ENCODE assay signal across 25 cellular contexts in genomic region chr17:9298776-9299295, GRCh38.
"Had no signal": no experiment of that assay in that cellular context is flagged by ENCODE, and none has a peak within 500 bp of the region (broad histone marks: within the 10 kb centered on the region; RNA-seq: fewer than 3 reads in every experiment).

No MANE protein-coding gene starts in this region.

- H3K4me2 ChIP-seq: hepatocyte had no signal

- H3K4me3 ChIP-seq: esophagus squamous epithelium, gastroesophageal sphincter, hepatocyte, ovary, right lobe of liver, stomach, thyroid gland, upper lobe of right lung had no signal

- H3K9me3 Mint-ChIP-seq: activated B cell treated with CpG ODN at 0.5 μM for 24 hours; activated CD8-positive, alpha-beta T cell treated with anti-CD3 and anti-CD28 coated beads for 36 hours; activated naive CD4-positive, alpha-beta T cell treated with anti-CD3 and anti-CD28 coated beads, Interleukin-2, amount 50 U/mL, for 72 hours; activated T-cell treated with anti-CD3 and anti-CD28 coated beads, Interleukin-2, amount 50 U/mL, for 72 hours; naive thymus-derived CD4-positive, alpha-beta T cell; stimulated activated memory B cell treated with anti-CD40 and anti-IgM and Interleukin-4, amounts not matched to agents 10 μg/mL and 1 μg/mL and 100 μg/mL, for 72 hours had no signal

- H3K79me2 ChIP-seq: hepatocyte had no signal

- H3K36me3 Mint-ChIP-seq: activated naive CD4-positive, alpha-beta T cell treated with anti-CD3 and anti-CD28 coated beads, Interleukin-2, amount 50 U/mL, for 72 hours had no signal

- DNase-seq: activated B cell treated with CpG ODN at 0.5 μM for 24 hours; activated CD4-positive, alpha-beta T cell treated with anti-CD3 and anti-CD28 coated beads, Interleukin-2, amount 50 U/mL, for 1 hour; activated CD8-positive, alpha-beta T cell treated with anti-CD3 and anti-CD28 coated beads for 36 hours; activated naive CD4-positive, alpha-beta T cell; activated T-cell treated with anti-CD3 and anti-CD28 coated beads for 4 hours; activated T-cell treated with anti-CD3 and anti-CD28 coated beads, Interleukin-2, amount 50 U/mL, for 72 hours; dermis blood vessel endothelial cell; effector CD4-positive, alpha-beta T cell; esophagus squamous epithelium; kidney; midbrain; naive thymus-derived CD4-positive, alpha-beta T cell; ovary; stimulated activated CD4-positive, alpha-beta T cell treated with anti-CD3 and anti-CD28 coated beads, Interleukin-4, amount 100 ng/mL, for 1 hour; stomach; T-helper 2 cell; thyroid gland; upper lobe of right lung had no signal

- H3K27me3 Mint-ChIP-seq: activated B cell treated with CpG ODN at 0.5 μM for 24 hours; activated CD8-positive, alpha-beta T cell treated with anti-CD3 and anti-CD28 coated beads for 36 hours; naive thymus-derived CD4-positive, alpha-beta T cell; progenitor cell of endocrine pancreas; stimulated activated memory B cell treated with anti-CD40 and anti-IgM and Interleukin-4, amounts not matched to agents 10 μg/mL and 1 μg/mL and 100 μg/mL, for 72 hours had no signal

- ATAC-seq: activated CD8-positive, alpha-beta T cell treated with anti-CD3 and anti-CD28 coated beads for 36 hours; activated naive CD4-positive, alpha-beta T cell treated with anti-CD3 and anti-CD28 coated beads, Interleukin-2, amount 50 U/mL, for 72 hours; activated T-cell treated with anti-CD3 and anti-CD28 coated beads, Interleukin-2, amount 50 U/mL, for 72 hours; gastroesophageal sphincter; naive thymus-derived CD4-positive, alpha-beta T cell; stimulated activated memory B cell treated with anti-CD40 and anti-IgM and Interleukin-4, amounts not matched to agents 10 μg/mL and 1 μg/mL and 100 μg/mL, for 72 hours; upper lobe of right lung had no signal

- H3K27ac Mint-ChIP-seq: activated B cell treated with CpG ODN at 0.5 μM for 24 hours; activated CD8-positive, alpha-beta T cell treated with anti-CD3 and anti-CD28 coated beads for 36 hours; activated naive CD4-positive, alpha-beta T cell treated with anti-CD3 and anti-CD28 coated beads, Interleukin-2, amount 50 U/mL, for 72 hours; activated T-cell treated with anti-CD3 and anti-CD28 coated beads, Interleukin-2, amount 50 U/mL, for 72 hours; naive thymus-derived CD4-positive, alpha-beta T cell; progenitor cell of endocrine pancreas; stimulated activated memory B cell treated with anti-CD40 and anti-IgM and Interleukin-4, amounts not matched to agents 10 μg/mL and 1 μg/mL and 100 μg/mL, for 72 hours had no signal

- H3K27ac ChIP-seq: epithelial cell of prostate, gastroesophageal sphincter, hepatocyte, ovary, stomach, thyroid gland, upper lobe of right lung had no signal

- H2AFZ ChIP-seq: hepatocyte had no signal

- H3K9me3 ChIP-seq: esophagus squamous epithelium, gastroesophageal sphincter, ovary, right lobe of liver, stomach, thyroid gland, upper lobe of right lung had no signal

- H3K36me3 ChIP-seq: esophagus squamous epithelium, gastroesophageal sphincter, ovary, right lobe of liver, thyroid gland, upper lobe of right lung had no signal

- H3K27me3 ChIP-seq: esophagus squamous epithelium, gastroesophageal sphincter, hepatocyte, ovary, right lobe of liver, stomach, thyroid gland, upper lobe of right lung had no signal

- H3K4me3 Mint-ChIP-seq: activated B cell treated with CpG ODN at 0.5 μM for 24 hours; activated CD8-positive, alpha-beta T cell treated with anti-CD3 and anti-CD28 coated beads for 36 hours; activated T-cell treated with anti-CD3 and anti-CD28 coated beads, Interleukin-2, amount 50 U/mL, for 72 hours; naive thymus-derived CD4-positive, alpha-beta T cell; stimulated activated memory B cell treated with anti-CD40 and anti-IgM and Interleukin-4, amounts not matched to agents 10 μg/mL and 1 μg/mL and 100 μg/mL, for 72 hours had no signal
